1 cellular context compared by ENCODE assay signal in genomic region chr11:57240757-57241156, GRCh38.
TF ChIP-seq lines count a peak whose summit lies in the region.

No MANE protein-coding gene starts in this region.

TF ChIP-seq in WTC11, 78 proteins besides CTCF, POLR2A, EP300 and RAD21 (continued from another document):
- no peak for TF ChIP-seq ZNF425 (CRISPR knock-in tag; conservative IDR thresholded peaks at IDR 0.05)
- TF ChIP-seq ZNF416 (CRISPR knock-in tag; IDR thresholded peaks at IDR 0.05) = no peak
- TF ChIP-seq ZNF671 (CRISPR knock-in tag; IDR thresholded peaks at IDR 0.05) = no peak
- TF ChIP-seq ATF2 (CRISPR knock-in tag; IDR thresholded peaks at IDR 0.05; ENCODE audit: borderline replicate concordance, low read depth) = no peak
